Comparison of ENCODE assay signal across 18 cellular contexts in genomic region chr4:158863296-158863695, GRCh38.
"Had no signal": no experiment of that assay in that cellular context is flagged by ENCODE, and none has a peak within 500 bp of the region (broad histone marks: within the 10 kb centered on the region; RNA-seq: fewer than 3 reads in every experiment).

No MANE protein-coding gene starts in this region.

- H3K27ac ChIP-seq: heart right ventricle, neutrophil, ovary, thyroid gland, upper lobe of right lung had no signal

- H3K27me3 ChIP-seq: heart right ventricle, neutrophil, ovary, thyroid gland, upper lobe of right lung had no signal

- DNase-seq: activated CD4-positive, alpha-beta memory T cell treated with anti-CD3 and anti-CD28 coated beads for 36 hours; activated CD4-positive, alpha-beta T cell treated with anti-CD3 and anti-CD28 coated beads for 48 hours; activated effector memory CD4-positive, alpha-beta T cell treated with Interleukin-2 at 50 U/mL for 16 hours; activated naive CD4-positive, alpha-beta T cell treated with anti-CD3 and anti-CD28 coated beads for 36 hours; activated naive CD8-positive, alpha-beta T cell treated with anti-CD3 and anti-CD28 coated beads, Interleukin-2, amount 10 ng/mL, durations not matched to agents 7 days and 5 days; activated T-cell treated with anti-CD3 and anti-CD28 coated beads, Interleukin-2, amount 50 U/mL, for 72 hours; amniotic stem cell; cortex of kidney; heart right ventricle; islet precursor cell; left cardiac atrium; midbrain; ovary; right cardiac atrium; stimulated activated CD4-positive, alpha-beta T cell treated with anti-CD3 and anti-CD28 coated beads, Interleukin-4, amount 100 ng/mL, for 24 hours; thyroid gland; upper lobe of right lung had no signal

- ATAC-seq: activated T-cell treated with anti-CD3 and anti-CD28 coated beads, Interleukin-2, amount 50 U/mL, for 72 hours; heart right ventricle; left cardiac atrium; right cardiac atrium; upper lobe of right lung had no signal

- H3K9me3 ChIP-seq: heart right ventricle, neutrophil, ovary, thyroid gland, upper lobe of right lung had no signal

- H3K4me3 ChIP-seq: heart right ventricle, ovary, thyroid gland, upper lobe of right lung had no signal

- H3K4me1 ChIP-seq: thyroid gland, upper lobe of right lung had no signal

- H3K36me3 ChIP-seq: ovary had no signal
